8 cellular contexts compared by ENCODE assay signal in genomic region chr17:8300629-8301242, GRCh38. TPM values are rescaled to one million over a fixed set of nuclear protein-coding genes. Genes with fewer than 3 reads are reported as not detected.
DNase-seq lines count a peak whose midpoint lies in the region; ATAC-seq and TF ChIP-seq lines count a peak whose summit lies in the region.

No MANE protein-coding gene starts in this region.

- H3K4me1 ChIP-seq in Panc1 (ENCODE audit: control insufficient read depth, insufficient read depth, low read length), result no peaks in the 10 kb centered on the region
- H3K4me1 ChIP-seq in neural progenitor cell, result no peaks in the 10 kb centered on the region
- peaks cover 4% of the 10 kb centered on the region for H3K4me1 ChIP-seq in suprapubic skin

- ATAC-seq in Panc1, result peak; percentile 97
- ATAC-seq in GM21526 (IDR thresholded peaks at IDR 0.05; ENCODE audit: low FRiP score, unreplicated experiment), result no peak

- POLR2A ChIA-PET in Panc1 (lab: Charles Lee), result interaction anchor here (0.6 kb wide), 1 partner anchor 29 kb away, joined by 8 read pairs; no protein-coding TSS in a partner anchor

- no peaks in the 10 kb centered on the region for H4K20me1 ChIP-seq in neural progenitor cell (ENCODE audit: low read depth)

- peak overlapping the region; percentile 5 for H3K4me3 Mint-ChIP-seq in neural progenitor cell

- peak; percentile 54 for DNase-seq in GDM1 (lab: John Stamatoyannopoulos, UW)
- DNase-seq in HT1080 (ENCODE audit: low read depth), result peak; percentile 46
- DNase-seq in Panc1 (ENCODE audit: low read depth, low spot score), result peak; percentile 72
- peak; percentile 60 to 70 for DNase-seq in activated T-cell treated with anti-CD3 and anti-CD28 coated beads, Interleukin-2, amount 50 U/mL, for 48 hours
- DNase-seq in fibroblast of peridontal ligament (ENCODE audit: extremely low read depth), result peak; percentile 63
- peak; percentile 83 for DNase-seq in neural progenitor cell (ENCODE audit: low spot score)
- DNase-seq in suprapubic skin (ENCODE audit: low spot score in 2 of 2), result no peak

- peaks cover 9% of the 10 kb centered on the region for H3K4me1 Mint-ChIP-seq in neural progenitor cell

- H3K4me2 ChIP-seq in neural progenitor cell, result peak overlapping the region; percentile 50

- no peaks in the 10 kb centered on the region for H3K36me3 Mint-ChIP-seq in neural progenitor cell

- intact Hi-C loops in Panc1 (cut with micrococcal nuclease; ENCODE audit: unreplicated experiment), result no loop called here

- peaks cover 13% of the 10 kb centered on the region for H3F3A ChIP-seq in neural progenitor cell (ENCODE audit: low read depth)

- CTCF ChIA-PET in Panc1 (lab: Charles Lee), result interaction anchor here (1.0 kb wide), 1 partner anchor 79 kb away, joined by 3 read pairs; no protein-coding TSS in a partner anchor

- TF ChIP-seq CTCF in Panc1 (IDR thresholded peaks at IDR 0.05) (peak; percentile 89), neural progenitor cell (IDR thresholded peaks at IDR 0.05) (peak; percentile 78), suprapubic skin (IDR thresholded peaks at IDR 0.05) (peak; percentile 75 to 79)

- H3K9ac ChIP-seq in neural progenitor cell, result no peak overlapping the region

- BruUV-seq in Panc1 (replicated peaks; lab: Mats Ljungman, UMichigan), result no TSS peak

- peak overlapping the region; percentile 76 for H2AFZ ChIP-seq in neural progenitor cell (replicated peaks)

- H3K27me3 ChIP-seq in Panc1 (ENCODE audit: control insufficient read depth, insufficient read depth, low read length), result no peaks in the 10 kb centered on the region
- peaks cover 4% of the 10 kb centered on the region for H3K27me3 ChIP-seq in neural progenitor cell
- H3K27me3 ChIP-seq in suprapubic skin, result no peaks in the 10 kb centered on the region

- H3K27ac Mint-ChIP-seq in neural progenitor cell, result no peak overlapping the region

- H3K9me3 ChIP-seq in Panc1 (ENCODE audit: control insufficient read depth, insufficient read depth, low read depth, low read length) (no peaks in the 10 kb centered on the region), neural progenitor cell (ENCODE audit: low read depth) (no peaks in the 10 kb centered on the region), suprapubic skin (no peaks in the 10 kb centered on the region)

- no peaks in the 10 kb centered on the region for H3K79me2 ChIP-seq in neural progenitor cell (ENCODE audit: low read depth)

- TF ChIP-seq POLR2A in suprapubic skin (IDR thresholded peaks at IDR 0.05), result no peak

- in situ Hi-C loops in Panc1 (cut with HindIII; ENCODE audit: low pct_unique_long_range_greater_than_20kb, low sequenced_read_pairs), result no loop called here

- no peaks in the 10 kb centered on the region for H3K9me3 Mint-ChIP-seq in neural progenitor cell

- H3K27ac ChIP-seq in Panc1 (ENCODE audit: low read length), result no peak overlapping the region
- no peak overlapping the region for H3K27ac ChIP-seq in neural progenitor cell
- no peak overlapping the region for H3K27ac ChIP-seq in suprapubic skin

- H3K27me3 Mint-ChIP-seq in neural progenitor cell (ENCODE audit: insufficient read depth, low read depth), result peaks cover 17% of the 10 kb centered on the region

- H3K4me3 ChIP-seq in Panc1 (ENCODE audit: low read depth in 2 of 2, low read length in 2 of 2), result no peak overlapping the region
- no peak overlapping the region for H3K4me3 ChIP-seq in neural progenitor cell
- H3K4me3 ChIP-seq in suprapubic skin, result no peak overlapping the region

- no peak for TF ChIP-seq EP300 in suprapubic skin (IDR thresholded peaks at IDR 0.05)

- H3K36me3 ChIP-seq in Panc1 (ENCODE audit: control insufficient read depth, insufficient read depth, low read length) (no peaks in the 10 kb centered on the region), neural progenitor cell (no peaks in the 10 kb centered on the region), suprapubic skin (no peaks in the 10 kb centered on the region)

- WGBS in suprapubic skin, result 14% methylated on average over 8 of the region's 8 CpGs

RNA-seq across cellular contexts. Expression of gene SLC25A35, which starts 5.5 kb away (rescaled TPM):
- 0.48 and 5.1 TPM in 2 replicates for total RNA-seq in HT1080 (2014; rRNA removed; shearing (Covaris generic))
- polyA plus RNA-seq in HT1080 (2015; cell fraction: cytosol; rRNA removed), result 3.3 and 4.2 TPM in 2 replicates
- polyA plus RNA-seq in HT1080 (2015; cell fraction: nucleus; rRNA removed), result 9.9 and 11.9 TPM in 2 replicates
- 22.0 TPM for total RNA-seq in Panc1 (2021; ENCODE audit: unreplicated experiment)
- polyA plus RNA-seq in Panc1 (2012; ENCODE audit: insufficient read length), result 17.8 TPM
- total RNA-seq in neural progenitor cell (ENCODE audit: low replicate concordance), result 0.67 and 1.1 TPM in 2 replicates
- total RNA-seq in suprapubic skin, result 1 to 10 TPM in 3 of 4 donors, under 1 TPM in 1; 0.80 to 2.4 (median 1.5) TPM

RNA-seq across cellular contexts. Expression of gene ARHGEF15, which starts 9.3 kb away (rescaled TPM):
- total RNA-seq in HT1080 (2014; rRNA removed; shearing (Covaris generic)), result 0.10 and 0.27 TPM in 2 replicates
- 0.14 and 0.69 TPM in 2 replicates for polyA plus RNA-seq in HT1080 (2015; cell fraction: cytosol; rRNA removed)
- polyA plus RNA-seq in HT1080 (2015; cell fraction: nucleus; rRNA removed), result not detected in 2 replicates
- not detected for total RNA-seq in Panc1 (2021; ENCODE audit: unreplicated experiment)
- polyA plus RNA-seq in Panc1 (2012; ENCODE audit: insufficient read length), result not detected
- 0.07 and 0.50 TPM in 2 replicates for total RNA-seq in neural progenitor cell (ENCODE audit: low replicate concordance)
- total RNA-seq in suprapubic skin, result 10 to 100 TPM in 2 of 4 donors, 1 to 10 TPM in 2; 2.3 to 22.2 (median 11.0) TPM

RNA-seq across cellular contexts. Expression of gene RANGRF, which starts 12.3 kb away (rescaled TPM):
- 13.0 and 15.9 TPM in 2 replicates for total RNA-seq in HT1080 (2014; rRNA removed; shearing (Covaris generic))
- 16.2 and 20.9 TPM in 2 replicates for polyA plus RNA-seq in HT1080 (2015; cell fraction: cytosol; rRNA removed)
- polyA plus RNA-seq in HT1080 (2015; cell fraction: nucleus; rRNA removed), result 10.9 and 14.5 TPM in 2 replicates
- 16.7 TPM for total RNA-seq in Panc1 (2021; ENCODE audit: unreplicated experiment)
- polyA plus RNA-seq in Panc1 (2012; ENCODE audit: insufficient read length), result 23.1 TPM
- total RNA-seq in neural progenitor cell (ENCODE audit: low replicate concordance), result 11.9 and 19.9 TPM in 2 replicates
- total RNA-seq in suprapubic skin, result 10 to 100 TPM; 12.6 to 16.3 (median 13.7) TPM

RNA-seq across cellular contexts. Expression of gene ODF4, which starts 38.9 kb away (rescaled TPM):
- total RNA-seq in HT1080 (2014; rRNA removed; shearing (Covaris generic)), result not detected in 2 replicates
- polyA plus RNA-seq in HT1080 (2015; cell fraction: cytosol; rRNA removed), result not detected in 2 replicates
- polyA plus RNA-seq in HT1080 (2015; cell fraction: nucleus; rRNA removed), result not detected in 2 replicates
- total RNA-seq in Panc1 (2021; ENCODE audit: unreplicated experiment) (not detected), neural progenitor cell (ENCODE audit: low replicate concordance) (not detected in 2 replicates), suprapubic skin (not detected)
- not detected for polyA plus RNA-seq in Panc1 (2012; ENCODE audit: insufficient read length)

RNA-seq across cellular contexts. Expression of gene PFAS, which starts 51.6 kb away (rescaled TPM):
- total RNA-seq in HT1080 (2014; rRNA removed; shearing (Covaris generic)), result 55.3 and 55.4 TPM in 2 replicates
- 21.2 and 23.4 TPM in 2 replicates for polyA plus RNA-seq in HT1080 (2015; cell fraction: cytosol; rRNA removed)
- 144 and 146 TPM in 2 replicates for polyA plus RNA-seq in HT1080 (2015; cell fraction: nucleus; rRNA removed)
- total RNA-seq in Panc1 (2021; ENCODE audit: unreplicated experiment), result 73.0 TPM
- 46.2 TPM for polyA plus RNA-seq in Panc1 (2012; ENCODE audit: insufficient read length)
- total RNA-seq in neural progenitor cell (ENCODE audit: low replicate concordance), result 64.6 and 83.5 TPM in 2 replicates
- 10 to 100 TPM; 13.0 to 35.1 (median 16.7) TPM for total RNA-seq in suprapubic skin

Comparison
In these comparisons a context has a peak if more than half of its experiments do, and no peak if none do; other contexts are left out.
1. DNase-seq: peak in GDM1 (single experiment), HT1080 (single experiment), Panc1 (single experiment), activated T-cell treated with anti-CD3 and anti-CD28 coated beads, Interleukin-2, amount 50 U/mL, for 48 hours (2 of 2), fibroblast of peridontal ligament (single experiment) and neural progenitor cell (single experiment); none in suprapubic skin (0 of 2).
2. Peak in every context shown above with its lines, with median percentiles within 50 percentile points of each other: CTCF ChIP-seq.